Comparison of ENCODE assay signal across 32 cellular contexts in genomic region chrX:17917945-17918577, GRCh38.
"Had no signal": no experiment of that assay in that cellular context is flagged by ENCODE, and none has a peak within 500 bp of the region (broad histone marks: within the 10 kb centered on the region; RNA-seq: fewer than 3 reads in every experiment).

No MANE protein-coding gene starts in this region.

- H3K4me3 ChIP-seq: ovary, psoas muscle, skin epidermis, suprapubic skin, testis, tibial artery, transverse colon, upper lobe of right lung, uterus had no signal

- H3K9me3 ChIP-seq: neutrophil, ovary, psoas muscle, suprapubic skin, testis, tibial artery, transverse colon, upper lobe of right lung, uterus had no signal

- H3K79me2 ChIP-seq: parathyroid adenoma had no signal

- H3K36me3 ChIP-seq: neutrophil, ovary, suprapubic skin, tibial artery, transverse colon, upper lobe of right lung, uterus had no signal

- H3K4me3 Mint-ChIP-seq: naive B cell; naive thymus-derived CD8-positive, alpha-beta T cell; natural killer cell treated with Interleukin-12 subunit alpha and Interleukin-12 subunit beta and Interleukin-15 and Interleukin-18, amount 100 ng/mL, for 72 hours; nephron progenitor cell; neural crest cell; stimulated activated memory B cell treated with anti-CD40 and anti-IgM and Interleukin-4, amounts not matched to agents 10 μg/mL and 1 μg/mL and 100 μg/mL, for 72 hours; stimulated activated naive CD8-positive, alpha-beta T cell treated with anti-CD3 and anti-CD28 coated beads, Interleukin-15, amount 100 ng/mL, for 72 hours; type B pancreatic cell had no signal

- H3K4me1 ChIP-seq: parathyroid adenoma, psoas muscle, suprapubic skin, testis, tibial artery, upper lobe of right lung, uterus had no signal

- H3K27ac ChIP-seq: neutrophil, ovary, parathyroid adenoma, psoas muscle, skin epidermis, suprapubic skin, testis, tibial artery, transverse colon, upper lobe of right lung, uterus had no signal

- ATAC-seq: naive thymus-derived CD8-positive, alpha-beta T cell; natural killer cell treated with Interleukin-12 subunit alpha and Interleukin-12 subunit beta and Interleukin-15 and Interleukin-18, amount 100 ng/mL, for 72 hours; psoas muscle; right cardiac atrium; sciatic nerve; stimulated activated memory B cell treated with anti-CD40 and anti-IgM and Interleukin-4, amounts not matched to agents 10 μg/mL and 1 μg/mL and 100 μg/mL, for 72 hours; stimulated activated naive CD8-positive, alpha-beta T cell treated with anti-CD3 and anti-CD28 coated beads, Interleukin-15, amount 100 ng/mL, for 72 hours; stimulated activated naive CD8-positive, alpha-beta T cell treated with anti-CD3 and anti-CD28 coated beads, Interleukin-15, Interleukin-2, amounts not matched to agents 100 U/mL and 50 U/mL, for 24 hours; upper lobe of right lung had no signal

- H3K27me3 ChIP-seq: neutrophil, ovary, suprapubic skin, testis, tibial artery, transverse colon, upper lobe of right lung, uterus had no signal

- H3K27ac Mint-ChIP-seq: naive B cell; naive thymus-derived CD8-positive, alpha-beta T cell; natural killer cell treated with Interleukin-12 subunit alpha and Interleukin-12 subunit beta and Interleukin-15 and Interleukin-18, amount 100 ng/mL, for 72 hours; nephron progenitor cell; progenitor cell of endocrine pancreas; stimulated activated memory B cell treated with anti-CD40 and anti-IgM and Interleukin-4, amounts not matched to agents 10 μg/mL and 1 μg/mL and 100 μg/mL, for 72 hours; stimulated activated naive CD8-positive, alpha-beta T cell treated with anti-CD3 and anti-CD28 coated beads, Interleukin-15, amount 100 ng/mL, for 72 hours; type B pancreatic cell had no signal

- DNase-seq: naive B cell; naive thymus-derived CD8-positive, alpha-beta T cell; nephron progenitor cell; nucleus accumbens; ovary; posterior cingulate gyrus; psoas muscle; right cardiac atrium; stimulated activated CD4-positive, alpha-beta T cell treated with anti-CD3 and anti-CD28 coated beads, Interleukin-15, amount 100 ng/mL, for 24 hours; stimulated activated CD4-positive, alpha-beta T cell treated with anti-CD3 and anti-CD28 coated beads, Interleukin-2, amount 100 ng/mL, for 24 hours; stimulated activated CD4-positive, alpha-beta T cell treated with anti-CD3 and anti-CD28 coated beads, Interleukin-2, amount 100 ng/mL, for 48 hours; stimulated activated CD4-positive, alpha-beta T cell treated with anti-CD3 and anti-CD28 coated beads, Interleukin-4, amount 100 ng/mL, for 4 hours; stimulated activated CD8-positive, alpha-beta memory T cell treated with anti-CD3 and anti-CD28 coated beads, Interleukin-4, amount 100 ng/mL, for 48 hours; stimulated activated naive CD4-positive, alpha-beta T cell; stimulated activated naive CD8-positive, alpha-beta T cell treated with anti-CD3 and anti-CD28 coated beads, Interleukin-15, amount 100 ng/mL, for 72 hours; stimulated activated naive CD8-positive, alpha-beta T cell treated with anti-CD3 and anti-CD28 coated beads, Interleukin-15, Interleukin-2, amounts not matched to agents 100 U/mL and 50 U/mL, for 24 hours; substantia nigra; testis; tibial artery; transverse colon; upper lobe of right lung; uterus had no signal

- H3K9me3 Mint-ChIP-seq: natural killer cell treated with Interleukin-12 subunit alpha and Interleukin-12 subunit beta and Interleukin-15 and Interleukin-18, amount 100 ng/mL, for 72 hours; stimulated activated memory B cell treated with anti-CD40 and anti-IgM and Interleukin-4, amounts not matched to agents 10 μg/mL and 1 μg/mL and 100 μg/mL, for 72 hours; stimulated activated naive CD8-positive, alpha-beta T cell treated with anti-CD3 and anti-CD28 coated beads, Interleukin-15, amount 100 ng/mL, for 72 hours; type B pancreatic cell had no signal

- H3K27me3 Mint-ChIP-seq: natural killer cell treated with Interleukin-12 subunit alpha and Interleukin-12 subunit beta and Interleukin-15 and Interleukin-18, amount 100 ng/mL, for 72 hours; progenitor cell of endocrine pancreas; stimulated activated memory B cell treated with anti-CD40 and anti-IgM and Interleukin-4, amounts not matched to agents 10 μg/mL and 1 μg/mL and 100 μg/mL, for 72 hours; stimulated activated naive CD8-positive, alpha-beta T cell treated with anti-CD3 and anti-CD28 coated beads, Interleukin-15, amount 100 ng/mL, for 72 hours; type B pancreatic cell had no signal

- H3K36me3 Mint-ChIP-seq: naive B cell; naive thymus-derived CD8-positive, alpha-beta T cell; natural killer cell treated with Interleukin-12 subunit alpha and Interleukin-12 subunit beta and Interleukin-15 and Interleukin-18, amount 100 ng/mL, for 72 hours; stimulated activated memory B cell treated with anti-CD40 and anti-IgM and Interleukin-4, amounts not matched to agents 10 μg/mL and 1 μg/mL and 100 μg/mL, for 72 hours; type B pancreatic cell had no signal

- H2AFZ ChIP-seq: parathyroid adenoma had no signal

- H3K4me1 Mint-ChIP-seq: naive B cell; neural crest cell; stimulated activated memory B cell treated with anti-CD40 and anti-IgM and Interleukin-4, amounts not matched to agents 10 μg/mL and 1 μg/mL and 100 μg/mL, for 72 hours; stimulated activated naive CD8-positive, alpha-beta T cell treated with anti-CD3 and anti-CD28 coated beads, Interleukin-15, amount 100 ng/mL, for 72 hours had no signal
